Comparison of ENCODE assay signal across 16 cellular contexts in genomic region chr11:38648597-38648996, GRCh38.
DNase-seq lines count a peak whose midpoint lies in the region; ATAC-seq and TF ChIP-seq lines count a peak whose summit lies in the region.
"Had no signal": no experiment of that assay in that cellular context is flagged by ENCODE, and none has a peak within 500 bp of the region (broad histone marks: within the 10 kb centered on the region; RNA-seq: fewer than 3 reads in every experiment).

No MANE protein-coding gene starts in this region.

- DNase-seq in NCI-H226 (peak; percentile 50), amniotic epithelial cell (ENCODE audit: low read depth) (peak; percentile 7), epithelial cell of esophagus (ENCODE audit: low read depth) (peak; percentile 42), SKM-1 (lab: John Stamatoyannopoulos, UW; ENCODE audit: unreplicated experiment) (no peak)
- no peak for DNase-seq in activated CD4-positive, alpha-beta T cell treated with anti-CD3 and anti-CD28 coated beads, Interleukin-2, amount 10 ng/mL, durations not matched to agents 7 days and 5 days
- no peak for DNase-seq in activated T-cell treated with anti-CD3 and anti-CD28 coated beads, Interleukin-2, amount 50 U/mL, for 4 hours
- DNase-seq: CD8-positive, alpha-beta T cell; COR-L47; DMS153; DMS79 treated with DMSO at 0.1 percent for 48 hours; EL; GOT3; HCEC 1CT; HFFc6 had no signal

- POLR2A ChIA-PET in activated CD4-positive, alpha-beta T cell treated with anti-CD3 and anti-CD28 coated beads, Interleukin-2, amount 10 ng/mL, durations not matched to agents 7 days and 5 days (lab: Charles Lee), result no interaction called here

- peaks cover 2% of the 10 kb centered on the region for H3K9me3 Mint-ChIP-seq in activated CD4-positive, alpha-beta T cell treated with anti-CD3 and anti-CD28 coated beads, Interleukin-2, amount 10 ng/mL, durations not matched to agents 7 days and 5 days
- H3K9me3 Mint-ChIP-seq in activated T-cell treated with anti-CD3 and anti-CD28 coated beads, Interleukin-2, amount 50 U/mL, for 4 hours, result peaks cover 9% of the 10 kb centered on the region

- no peaks in the 10 kb centered on the region for H3K4me1 Mint-ChIP-seq in activated CD4-positive, alpha-beta T cell treated with anti-CD3 and anti-CD28 coated beads, Interleukin-2, amount 10 ng/mL, durations not matched to agents 7 days and 5 days
- no peaks in the 10 kb centered on the region for H3K4me1 Mint-ChIP-seq in activated T-cell treated with anti-CD3 and anti-CD28 coated beads, Interleukin-2, amount 50 U/mL, for 4 hours (ENCODE audit: low read depth)
- H3K4me1 Mint-ChIP-seq: CD14-positive monocyte had no signal

- H3K27me3 Mint-ChIP-seq in activated CD4-positive, alpha-beta T cell treated with anti-CD3 and anti-CD28 coated beads, Interleukin-2, amount 10 ng/mL, durations not matched to agents 7 days and 5 days, result no peaks in the 10 kb centered on the region
- no peaks in the 10 kb centered on the region for H3K27me3 Mint-ChIP-seq in activated T-cell treated with anti-CD3 and anti-CD28 coated beads, Interleukin-2, amount 50 U/mL, for 4 hours (ENCODE audit: low read depth)

- CTCF ChIA-PET in activated CD4-positive, alpha-beta T cell treated with anti-CD3 and anti-CD28 coated beads, Interleukin-2, amount 10 ng/mL, durations not matched to agents 7 days and 5 days (lab: Charles Lee), result no interaction called here

- no peaks in the 10 kb centered on the region for H3K36me3 Mint-ChIP-seq in activated CD4-positive, alpha-beta T cell treated with anti-CD3 and anti-CD28 coated beads, Interleukin-2, amount 10 ng/mL, durations not matched to agents 7 days and 5 days (ENCODE audit: low read depth)
- no peaks in the 10 kb centered on the region for H3K36me3 Mint-ChIP-seq in activated T-cell treated with anti-CD3 and anti-CD28 coated beads, Interleukin-2, amount 50 U/mL, for 4 hours (ENCODE audit: insufficient read depth)
- H3K36me3 Mint-ChIP-seq: CD14-positive monocyte; CD8-positive, alpha-beta T cell had no signal

- H3K4me3 ChIP-seq in epithelial cell of esophagus (ENCODE audit: low read length), result no peak overlapping the region
- H3K4me3 ChIP-seq: A549 had no signal

- no peak for TF ChIP-seq CTCF in epithelial cell of esophagus (IDR thresholded peaks at IDR 0.05; ENCODE audit: insufficient read depth, low read depth, low read length, missing control alignments)

- no peak overlapping the region for H3K4me3 Mint-ChIP-seq in activated CD4-positive, alpha-beta T cell treated with anti-CD3 and anti-CD28 coated beads, Interleukin-2, amount 10 ng/mL, durations not matched to agents 7 days and 5 days
- H3K4me3 Mint-ChIP-seq in activated T-cell treated with anti-CD3 and anti-CD28 coated beads, Interleukin-2, amount 50 U/mL, for 4 hours, result no peak overlapping the region
- H3K4me3 Mint-ChIP-seq: CD14-positive monocyte; CD8-positive, alpha-beta T cell; HFFc6 had no signal

- H3K27ac Mint-ChIP-seq in activated CD4-positive, alpha-beta T cell treated with anti-CD3 and anti-CD28 coated beads, Interleukin-2, amount 10 ng/mL, durations not matched to agents 7 days and 5 days, result no peak overlapping the region
- H3K27ac Mint-ChIP-seq: CD14-positive monocyte; CD8-positive, alpha-beta T cell; HFFc6 had no signal

- ATAC-seq in activated T-cell treated with anti-CD3 and anti-CD28 coated beads, Interleukin-2, amount 50 U/mL, for 4 hours, result no peak
- ATAC-seq: A549; CD8-positive, alpha-beta T cell had no signal

Comparison
In these comparisons a context has a peak if more than half of its experiments do, and no peak if none do; other contexts are left out.
1. DNase-seq: peak in NCI-H226 (single experiment), amniotic epithelial cell (single experiment) and epithelial cell of esophagus (single experiment); none in SKM-1 (single experiment), activated CD4-positive, alpha-beta T cell treated with anti-CD3 and anti-CD28 coated beads, Interleukin-2, amount 10 ng/mL, durations not matched to agents 7 days and 5 days (single experiment) and activated T-cell treated with anti-CD3 and anti-CD28 coated beads, Interleukin-2, amount 50 U/mL, for 4 hours (single experiment).